8 cellular contexts compared by ENCODE assay signal in genomic region chr11:117816151-117816741, GRCh38. TPM values are rescaled to one million over a fixed set of nuclear protein-coding genes. Genes with fewer than 3 reads are reported as not detected.
A peak's percentile ranks its signal among the peaks of the same experiment; 100 is the strongest.
DNase-seq lines count a peak whose midpoint lies in the region; ATAC-seq and TF ChIP-seq lines count a peak whose summit lies in the region.

No MANE protein-coding gene starts in this region.

- no peaks in the 10 kb centered on the region for H3K79me2 ChIP-seq in HCT116 (ENCODE audit: insufficient read depth, low read length)

- peaks cover 2% of the 10 kb centered on the region for H3K27me3 Mint-ChIP-seq in activated T-helper 2 cell treated with anti-CD3 and anti-CD28 coated beads, Interferon-gamma antibody, Interleukin-2, Interleukin-4, amounts not matched to agents 10 μg/mL and 5 μg/mL and 100 μg/mL, durations not matched to agents 14 hours and 24 hours and 36 hours (ENCODE audit: low read depth)

- peak overlapping the region; percentile 20; the same call in 1 of the 2 replicates for H3K27ac ChIP-seq in HCT116 (ENCODE audit: low read depth, low read length)

- CTCF ChIA-PET in HCT116 (lab: Charles Lee): interaction anchor here (3.8 to 10.0 kb wide), 4 partner anchors 8 to 388 kb away, joined by 25 to 224 read pairs (median 88); no protein-coding TSS in a partner anchor

- no peaks in the 10 kb centered on the region for H3K9me3 Mint-ChIP-seq in activated T-helper 2 cell treated with anti-CD3 and anti-CD28 coated beads, Interferon-gamma antibody, Interleukin-2, Interleukin-4, amounts not matched to agents 10 μg/mL and 5 μg/mL and 100 μg/mL, durations not matched to agents 14 hours and 24 hours and 36 hours

- no peaks in the 10 kb centered on the region for H3K36me3 Mint-ChIP-seq in activated T-helper 2 cell treated with anti-CD3 and anti-CD28 coated beads, Interferon-gamma antibody, Interleukin-2, Interleukin-4, amounts not matched to agents 10 μg/mL and 5 μg/mL and 100 μg/mL, durations not matched to agents 14 hours and 24 hours and 36 hours (ENCODE audit: low read depth)

- no peaks in the 10 kb centered on the region for H3K9me2 ChIP-seq in HCT116 (ENCODE audit: insufficient read depth)

- RAD21 ChIA-PET in HCT116 (lab: Charles Lee; ENCODE audit: low non-redundant PET in 1 of 2, low total read pairs in 2 of 2, uncharacterized antibody in 2 of 2, unreplicated experiment in 2 of 2): interaction anchor here in 1 of 2 experiments (1.7 kb wide), 1 partner anchor 373 kb away, joined by 3 read pairs; no protein-coding TSS in a partner anchor

- no peak overlapping the region for H3K4me3 ChIP-seq in HCT116 (replicated peaks in 1 of 2; ENCODE audit: low read depth in 1 of 2, low read length in 2 of 2)

- H3K4me2 ChIP-seq in HCT116 (ENCODE audit: low read length): peak overlapping the region; percentile 63; the same call in 1 of the 2 replicates

- peak overlapping the region; percentile 56 for H2AFZ ChIP-seq in HCT116 (ENCODE audit: low read depth, low read length, poor library complexity, severe bottlenecking)

- H3K9ac ChIP-seq in HCT116 (ENCODE audit: low read length): peak overlapping the region; percentile 22; the same call in 1 of the 2 replicates

- BruUV-seq in HCT116 (replicated peaks; lab: Mats Ljungman, UMichigan): no TSS peak

- intact Hi-C loops in HCT116 (cut with micrococcal nuclease): loop anchor here (2.0 kb wide), 1 partner anchor 583 kb away; the partner anchor contains the start of genes PCSK7 and RNF214
- intact Hi-C loops in activated T-helper 2 cell treated with anti-CD3 and anti-CD28 coated beads, Interferon-gamma antibody, Interleukin-2, Interleukin-4, amounts not matched to agents 10 μg/mL and 5 μg/mL and 100 μg/mL, durations not matched to agents 14 hours and 24 hours and 36 hours (cut with micrococcal nuclease): loop anchor here (5.0 kb wide), 2 partner anchors 389 to 584 kb away; partner anchors contain the start of genes PCSK7 and RNF214

- POLR2A ChIA-PET in HCT116 (lab: Charles Lee): interaction anchor here (1.2 to 1.3 kb wide), 2 partner anchors 131 to 238 kb away, joined by 3 read pairs; no protein-coding TSS in a partner anchor

- H3K4me1 Mint-ChIP-seq in activated T-helper 2 cell treated with anti-CD3 and anti-CD28 coated beads, Interferon-gamma antibody, Interleukin-2, Interleukin-4, amounts not matched to agents 10 μg/mL and 5 μg/mL and 100 μg/mL, durations not matched to agents 14 hours and 24 hours and 36 hours (ENCODE audit: low read depth): peaks cover 53% of the 10 kb centered on the region

- no peaks in the 10 kb centered on the region for H3K9me3 ChIP-seq in HCT116 (ENCODE audit: control insufficient read depth in 1 of 2, insufficient read depth in 1 of 2, low read depth in 1 of 2, low read length in 2 of 2)

- peak overlapping the region; percentile 19 for H3K4me3 Mint-ChIP-seq in activated T-helper 2 cell treated with anti-CD3 and anti-CD28 coated beads, Interferon-gamma antibody, Interleukin-2, Interleukin-4, amounts not matched to agents 10 μg/mL and 5 μg/mL and 100 μg/mL, durations not matched to agents 14 hours and 24 hours and 36 hours (ENCODE audit: low read depth)

- H4K20me1 ChIP-seq in HCT116 (ENCODE audit: insufficient read depth): no peaks in the 10 kb centered on the region

- H3K27me3 ChIP-seq in HCT116 (ENCODE audit: insufficient read depth, low read length): no peaks in the 10 kb centered on the region

- TF ChIP-seq RAD21 in HCT116 (IDR thresholded peaks at IDR 0.05; ENCODE audit: low read depth): no peak

- H3K4me1 ChIP-seq in HCT116 (ENCODE audit: control insufficient read depth in 1 of 2, insufficient read depth in 2 of 2, low read length in 2 of 2): peaks cover 15 to 56% of the 10 kb centered on the region in 2 experiments

- DNase-seq in A172 (ENCODE audit: low spot score): peak; percentile 49
- DNase-seq in HCT116 (ENCODE audit: low read depth, low spot score): no peak
- no peak for DNase-seq in activated T-helper 2 cell treated with anti-CD3 and anti-CD28 coated beads, Interferon-gamma antibody, Interleukin-2, Interleukin-4, amounts not matched to agents 10 μg/mL and 5 μg/mL and 100 μg/mL, durations not matched to agents 14 hours and 24 hours and 36 hours (ENCODE audit: low spot score)
- peak; percentile 78 for DNase-seq in kidney tubule cell (ENCODE audit: low spot score)
- DNase-seq in NOMO-1 treated with dmso at 0.1 percent for 144 hours (lab: John Stamatoyannopoulos, UW; ENCODE audit: unreplicated experiment): no peak
- DNase-seq in NCI-H1105 (lab: John Stamatoyannopoulos, UW): no peak
- no peak for DNase-seq in GM10266 (ENCODE audit: extremely low spot score)

- H3K27ac Mint-ChIP-seq in activated T-helper 2 cell treated with anti-CD3 and anti-CD28 coated beads, Interferon-gamma antibody, Interleukin-2, Interleukin-4, amounts not matched to agents 10 μg/mL and 5 μg/mL and 100 μg/mL, durations not matched to agents 14 hours and 24 hours and 36 hours: peak overlapping the region; percentile 89

- TF ChIP-seq POLR2A in HCT116 (IDR thresholded peaks at IDR 0.05; ENCODE audit: borderline replicate concordance, extremely low read depth, insufficient read depth, insufficient read length): no peak

- ATAC-seq in HCT116: peak; percentile 26; the same call in 1 of the 2 replicates
- no peak for ATAC-seq in GM19463 (IDR thresholded peaks at IDR 0.05; ENCODE audit: unreplicated experiment)

- TF ChIP-seq CTCF in HCT116 (IDR thresholded peaks at IDR 0.05 in 2 of 3, conservative IDR thresholded peaks at IDR 0.05 in 1 of 3; ENCODE audit: borderline replicate concordance in 1 of 3, insufficient read depth in 1 of 3, low read depth in 2 of 3, low read length in 2 of 3): no peak
- no peak for TF ChIP-seq CTCF in GM10266 (IDR thresholded peaks at IDR 0.05; ENCODE audit: control insufficient read depth, insufficient read depth, low read depth, missing control alignments)

- H3K36me3 ChIP-seq in HCT116 (ENCODE audit: control insufficient read depth in 1 of 2, insufficient read depth in 2 of 2, low read length in 2 of 2): no peaks in the 10 kb centered on the region

TF ChIP-seq in HCT116, 20 proteins besides CTCF, POLR2A, EP300 and RAD21:
- TF ChIP-seq ZFX (IDR thresholded peaks at IDR 0.05) (0 out of 2 replicates have a peak, but pooled peaks have one; percentile 18), SIN3A (IDR thresholded peaks at IDR 0.05; ENCODE audit: low read depth) (no peak)

RNA-seq across cellular contexts. Expression of gene FXYD2, which starts 8.3 kb away (rescaled TPM):
- not detected in 2 replicates for total RNA-seq in A172 (2014; rRNA removed; shearing (Covaris generic))
- 0.52 TPM for total RNA-seq in HCT116 (2021; ENCODE audit: unreplicated experiment)
- polyA plus RNA-seq in HCT116 (2012): 0.07 and 0.17 TPM in 2 replicates
- 0.48 and 0.51 TPM in 2 replicates for total RNA-seq in activated T-helper 2 cell treated with anti-CD3 and anti-CD28 coated beads, Interferon-gamma antibody, Interleukin-2, Interleukin-4, amounts not matched to agents 10 μg/mL and 5 μg/mL and 100 μg/mL, durations not matched to agents 14 hours and 24 hours and 36 hours

RNA-seq across cellular contexts. Expression of gene DSCAML1, which starts 19.2 kb away (rescaled TPM):
- total RNA-seq in A172 (2014; rRNA removed; shearing (Covaris generic)): not detected in 2 replicates
- not detected for total RNA-seq in HCT116 (2021; ENCODE audit: unreplicated experiment)
- polyA plus RNA-seq in HCT116 (2012): 0.01 and 0.03 TPM in 2 replicates
- total RNA-seq in activated T-helper 2 cell treated with anti-CD3 and anti-CD28 coated beads, Interferon-gamma antibody, Interleukin-2, Interleukin-4, amounts not matched to agents 10 μg/mL and 5 μg/mL and 100 μg/mL, durations not matched to agents 14 hours and 24 hours and 36 hours: not detected in 2 replicates

Comparison
In these comparisons a context has a peak if more than half of its experiments do, and no peak if none do; other contexts are left out.
1. DNase-seq: peak in A172 (single experiment) and kidney tubule cell (single experiment); none in HCT116 (single experiment), activated T-helper 2 cell treated with anti-CD3 and anti-CD28 coated beads, Interferon-gamma antibody, Interleukin-2, Interleukin-4, amounts not matched to agents 10 μg/mL and 5 μg/mL and 100 μg/mL, durations not matched to agents 14 hours and 24 hours and 36 hours (single experiment), NOMO-1 treated with dmso at 0.1 percent for 144 hours (single experiment), NCI-H1105 (single experiment) and GM10266 (single experiment).